8 cellular contexts compared by ENCODE assay signal in genomic region chr1:226643701-226644540, GRCh38.
DNase-seq lines count a peak whose midpoint lies in the region; ATAC-seq, FAIRE-seq and TF ChIP-seq lines count a peak whose summit lies in the region.

No MANE protein-coding gene starts in this region.

- no peak overlapping the region for H3K27ac Mint-ChIP-seq in type B pancreatic cell

- no peaks in the 10 kb centered on the region for H3K9me3 Mint-ChIP-seq in type B pancreatic cell

- TF ChIP-seq POLR2A in GM12891 (IDR thresholded peaks at IDR 0.05; ENCODE audit: low read depth, low read length) (no peak), Raji (IDR thresholded peaks at IDR 0.05; ENCODE audit: insufficient read depth, low read depth, low read length) (peak; percentile 23)

- DNase-seq in GM12891 (ENCODE audit: insufficient read length, low spot score) = peak; percentile 80
- DNase-seq in left colon = peak; percentile 25 to 35
- DNase-seq in type B pancreatic cell (ENCODE audit: extremely low spot score, unreplicated experiment) = no peak
- DNase-seq in HCEC 1CT = no peak
- DNase-seq in NCI-H2081 treated with DMSO at 0.1 percent for 48 hours (lab: John Stamatoyannopoulos, UW) = no peak
- DNase-seq in cerebellar cortex (ENCODE audit: low spot score) = no peak

- intact Hi-C loops in left colon (cut with DNase I, micrococcal nuclease) = no loop called here

- peaks cover 15% of the 10 kb centered on the region for H3K4me1 Mint-ChIP-seq in type B pancreatic cell (ENCODE audit: unreplicated experiment)

- peak; percentile 45 for ATAC-seq in GM21786 (IDR thresholded peaks at IDR 0.05; ENCODE audit: unreplicated experiment)
- ATAC-seq in left colon = peak; percentile 47

- TF ChIP-seq CTCF in type B pancreatic cell (conservative IDR thresholded peaks at IDR 0.05) = no peak

- peaks cover 4% of the 10 kb centered on the region for H3K36me3 Mint-ChIP-seq in type B pancreatic cell

- FAIRE-seq in GM12891 (lab: Jason Lieb, UNC) = peak; percentile 99

- H3K27me3 Mint-ChIP-seq in type B pancreatic cell = no peaks in the 10 kb centered on the region

- H3K4me3 Mint-ChIP-seq in type B pancreatic cell = no peak overlapping the region

TF ChIP-seq in GM12891, 5 proteins besides CTCF, POLR2A, EP300 and RAD21:
- no peak for TF ChIP-seq POLR2AphosphoS5 (IDR thresholded peaks at IDR 0.05; ENCODE audit: low read depth, low read length)
- TF ChIP-seq POU2F2 (IDR thresholded peaks at IDR 0.05; ENCODE audit: low read depth, low read length) = peak; percentile 70; the same call in 1 of the 2 replicates
- no peak for TF ChIP-seq TAF1 (IDR thresholded peaks at IDR 0.05; ENCODE audit: low read depth, low read length)
- peak; percentile 2 for TF ChIP-seq PAX5 (IDR thresholded peaks at IDR 0.05; ENCODE audit: insufficient read depth, low read length, severe bottlenecking)
- peak; percentile 74 for TF ChIP-seq SPI1 (IDR thresholded peaks at IDR 0.05; ENCODE audit: low read depth, low read length)

Comparison
In these comparisons a context has a peak if more than half of its experiments do, and no peak if none do; other contexts are left out.
1. DNase-seq: peak in GM12891 (single experiment) and left colon (2 of 2); none in type B pancreatic cell (single experiment), HCEC 1CT (single experiment), NCI-H2081 treated with DMSO at 0.1 percent for 48 hours (single experiment) and cerebellar cortex (single experiment).